In genomic region chr2:11778923-11779757, GRCh38 we compare ENCODE assay signal across 8 cellular contexts. TPM values are rescaled to one million over a fixed set of nuclear protein-coding genes. Genes with fewer than 3 reads are reported as not detected.
DNase-seq lines count a peak whose midpoint lies in the region; ATAC-seq and TF ChIP-seq lines count a peak whose summit lies in the region.

No MANE protein-coding gene starts in this region.

- DNase-seq in CMK (ENCODE audit: low read depth) (peak; percentile 42), NOMO-1 treated with DMSO at 0.1 percent for 48 hours (lab: John Stamatoyannopoulos, UW; ENCODE audit: unreplicated experiment) (peak; percentile 26), epithelial cell of esophagus (ENCODE audit: low read depth) (peak; percentile 64), naive B cell (peak; percentile 79)
- DNase-seq in activated CD8-positive, alpha-beta memory T cell treated with anti-CD3 and anti-CD28 coated beads, Interleukin-2, amount 50 U/mL, for 48 hours, result peak; percentile 96
- DNase-seq in stimulated activated effector memory CD8-positive, alpha-beta T cell treated with anti-CD3 and anti-CD28 coated beads, Interleukin-12 subunit alpha, Interleukin-12 subunit beta, amount 100 ng/mL, for 72 hours (ENCODE audit: low spot score in 2 of 2), result peak; percentile 76 to 90

- H3K4me3 Mint-ChIP-seq in naive B cell, result peak overlapping the region in 7 of 8 donors; percentile 12 to 85 (median 64)
- peak overlapping the region; percentile 53 for H3K4me3 Mint-ChIP-seq in stimulated activated effector memory CD8-positive, alpha-beta T cell treated with anti-CD3 and anti-CD28 coated beads, Interleukin-12 subunit alpha, Interleukin-12 subunit beta, amount 100 ng/mL, for 72 hours

- H3K9me3 Mint-ChIP-seq in naive B cell, result no peaks in the 10 kb centered on the region
- H3K9me3 Mint-ChIP-seq in stimulated activated effector memory CD8-positive, alpha-beta T cell treated with anti-CD3 and anti-CD28 coated beads, Interleukin-12 subunit alpha, Interleukin-12 subunit beta, amount 100 ng/mL, for 72 hours, result no peaks in the 10 kb centered on the region

- peak; percentile 90 for TF ChIP-seq CTCF in epithelial cell of esophagus (IDR thresholded peaks at IDR 0.05; ENCODE audit: insufficient read depth, low read depth, low read length, missing control alignments)

- no peak overlapping the region for H3K4me3 ChIP-seq in epithelial cell of esophagus (ENCODE audit: low read length)

- H3K27me3 Mint-ChIP-seq in naive B cell, result no peaks in the 10 kb centered on the region

- peak; percentile 91 for ATAC-seq in GM19395 (IDR thresholded peaks at IDR 0.05; ENCODE audit: unreplicated experiment)
- peak; percentile 78 for ATAC-seq in HG03460 (IDR thresholded peaks at IDR 0.05; ENCODE audit: unreplicated experiment)
- peak; percentile 90 to 94 for ATAC-seq in naive B cell (ENCODE audit: low read depth in 2 of 2)
- peak; percentile 92 for ATAC-seq in stimulated activated effector memory CD8-positive, alpha-beta T cell treated with anti-CD3 and anti-CD28 coated beads, Interleukin-12 subunit alpha, Interleukin-12 subunit beta, amount 100 ng/mL, for 72 hours

- peaks cover 9 to 30% of the 10 kb centered on the region in 2 donors for H3K36me3 Mint-ChIP-seq in naive B cell
- peaks cover 92% of the 10 kb centered on the region for H3K36me3 Mint-ChIP-seq in stimulated activated effector memory CD8-positive, alpha-beta T cell treated with anti-CD3 and anti-CD28 coated beads, Interleukin-12 subunit alpha, Interleukin-12 subunit beta, amount 100 ng/mL, for 72 hours

- peak overlapping the region in 4 of 6 donors; percentile 11 to 57 (median 43) for H3K27ac Mint-ChIP-seq in naive B cell
- H3K27ac Mint-ChIP-seq in stimulated activated effector memory CD8-positive, alpha-beta T cell treated with anti-CD3 and anti-CD28 coated beads, Interleukin-12 subunit alpha, Interleukin-12 subunit beta, amount 100 ng/mL, for 72 hours, result peak overlapping the region; percentile 81

- H3K4me1 Mint-ChIP-seq in naive B cell, result peaks cover 23 to 34% (median 28%) of the 10 kb centered on the region in 3 donors
- H3K4me1 Mint-ChIP-seq in stimulated activated effector memory CD8-positive, alpha-beta T cell treated with anti-CD3 and anti-CD28 coated beads, Interleukin-12 subunit alpha, Interleukin-12 subunit beta, amount 100 ng/mL, for 72 hours, result peaks cover 36% of the 10 kb centered on the region

RNA-seq across cellular contexts. Expression of gene LPIN1, which starts 32.7 kb away (rescaled TPM):
- 10 to 100 TPM in 3 of 6 donors, 1 to 10 TPM in 3; 4.6 to 12.8 (median 9.7) TPM for polyA plus RNA-seq in naive B cell (ENCODE audit: low read depth in 6 of 6)

Comparison
In these comparisons a context has a peak if more than half of its experiments do, and no peak if none do; other contexts are left out.
1. DNase-seq: peak in every context shown above with its lines; median percentile 96 in activated CD8-positive, alpha-beta memory T cell treated with anti-CD3 and anti-CD28 coated beads, Interleukin-2, amount 50 U/mL, for 48 hours; 83 in stimulated activated effector memory CD8-positive, alpha-beta T cell treated with anti-CD3 and anti-CD28 coated beads, Interleukin-12 subunit alpha, Interleukin-12 subunit beta, amount 100 ng/mL, for 72 hours; 79 in naive B cell; 64 in epithelial cell of esophagus; 42 in CMK; 26 in NOMO-1 treated with DMSO at 0.1 percent for 48 hours.